In genomic region chr10:6782378-6782777, GRCh38 we compare ENCODE assay signal across 22 cellular contexts.
"Had no signal": no experiment of that assay in that cellular context is flagged by ENCODE, and none has a peak within 500 bp of the region (broad histone marks: within the 10 kb centered on the region; RNA-seq: fewer than 3 reads in every experiment).

No MANE protein-coding gene starts in this region.

- FAIRE-seq: small intestine had no signal

- H3K27ac Mint-ChIP-seq: naive thymus-derived CD8-positive, alpha-beta T cell; type B pancreatic cell had no signal

- ATAC-seq: gastroesophageal sphincter; left colon; left ventricle myocardium superior; naive thymus-derived CD8-positive, alpha-beta T cell had no signal

- H3K27me3 ChIP-seq: ovary, right atrium auricular region, thyroid gland, uterus had no signal

- H3K4me3 Mint-ChIP-seq: naive thymus-derived CD8-positive, alpha-beta T cell; neural crest cell; type B pancreatic cell had no signal

- H3K4me3 ChIP-seq: esophagus squamous epithelium, gastroesophageal sphincter, ovary, right atrium auricular region, sigmoid colon, stomach, thyroid gland, uterus had no signal

- DNase-seq: effector memory CD4-positive, alpha-beta T cell; esophagus squamous epithelium; foreskin fibroblast; glutamatergic neuron; left colon; left ventricle myocardium superior; naive thymus-derived CD8-positive, alpha-beta T cell; nucleus accumbens; ovary; sigmoid colon; small intestine; stimulated activated CD4-positive, alpha-beta T cell treated with anti-CD3 and anti-CD28 coated beads, Interleukin-12 subunit alpha, Interleukin-12 subunit beta, amount 100 ng/mL, for 4 hours; stimulated activated naive CD4-positive, alpha-beta T cell; stomach; substantia nigra; thyroid gland; uterus had no signal

- H3K9me3 Mint-ChIP-seq: neural crest cell, type B pancreatic cell had no signal

- H3K27ac ChIP-seq: epithelial cell of prostate, esophagus squamous epithelium, gastroesophageal sphincter, ovary, right atrium auricular region, sigmoid colon, stomach, thyroid gland, uterus had no signal

- H3K4me1 ChIP-seq: right atrium auricular region, thyroid gland, uterus had no signal

- H3K9me3 ChIP-seq: esophagus squamous epithelium, gastroesophageal sphincter, ovary, right atrium auricular region, sigmoid colon, stomach, thyroid gland, uterus had no signal

- H3K36me3 ChIP-seq: esophagus squamous epithelium, gastroesophageal sphincter, ovary, right atrium auricular region, sigmoid colon, stomach, thyroid gland, uterus had no signal

- H3K36me3 Mint-ChIP-seq: naive thymus-derived CD8-positive, alpha-beta T cell; type B pancreatic cell had no signal
